21 cellular contexts compared by ENCODE assay signal in the genomic region with DNA sequence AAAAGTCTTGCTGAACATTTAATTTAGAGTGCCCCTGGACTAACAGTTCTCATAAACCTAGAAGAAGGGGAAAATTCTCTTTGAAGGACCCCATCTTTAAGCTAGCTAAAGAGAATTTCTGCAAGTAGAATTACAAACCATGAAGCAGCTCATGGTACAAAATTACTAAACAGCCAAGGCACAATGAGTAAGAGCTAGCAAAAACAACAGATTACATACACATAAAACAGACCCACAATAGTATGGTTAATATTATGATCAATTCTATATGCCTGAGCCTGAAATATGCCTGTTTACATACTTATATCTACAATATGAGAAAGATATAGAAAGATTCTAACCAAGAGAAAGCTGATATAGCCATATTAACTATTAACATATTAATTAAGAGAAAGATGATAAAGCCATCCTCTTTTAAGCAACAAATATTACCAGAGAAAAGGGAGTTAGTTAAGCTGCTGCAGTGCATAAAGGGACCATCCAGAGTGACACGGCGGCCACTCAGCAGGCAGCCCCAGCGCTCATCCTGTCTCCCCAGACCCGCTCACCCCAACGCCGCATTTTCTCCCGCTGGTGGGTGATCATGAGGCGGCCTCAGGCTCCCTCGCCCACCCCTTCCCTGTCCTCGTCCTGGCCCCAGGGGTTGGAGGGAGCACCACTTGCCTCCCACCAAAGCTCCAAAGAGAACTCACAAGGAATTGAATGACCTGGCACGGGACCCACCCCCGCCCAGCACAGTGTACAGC.
DNase-seq lines count a peak whose midpoint lies in the region; ATAC-seq and TF ChIP-seq lines count a peak whose summit lies in the region.
"Had no signal": no experiment of that assay in that cellular context is flagged by ENCODE, and none has a peak within 500 bp of the region (broad histone marks: within the 10 kb centered on the region; RNA-seq: fewer than 3 reads in every experiment).

No MANE protein-coding gene starts in this region.

- ATAC-seq in right cardiac atrium (no peak), esophagus mucosa (peak; percentile 28)
- ATAC-seq: left ventricle myocardium superior had no signal

- no peak for TF ChIP-seq EP300 in sigmoid colon (IDR thresholded peaks at IDR 0.05)

- H3K9me3 ChIP-seq in left ventricle myocardium inferior (replicated peaks) (no peaks in the 10 kb centered on the region), right cardiac atrium (ENCODE audit: control insufficient read depth, low read length) (no peaks in the 10 kb centered on the region), sigmoid colon (no peaks in the 10 kb centered on the region)
- H3K9me3 ChIP-seq: neutrophil had no signal

- H3K27ac ChIP-seq in left ventricle myocardium inferior (replicated peaks): peak overlapping the region; percentile 84
- H3K27ac ChIP-seq in right cardiac atrium (ENCODE audit: low read length): no peak overlapping the region
- H3K27ac ChIP-seq in sigmoid colon: peak overlapping the region; percentile 60 to 87 (median 72)
- H3K27ac ChIP-seq in urinary bladder (ENCODE audit: low read depth): peak overlapping the region; percentile 5
- H3K27ac ChIP-seq: hepatocyte, neutrophil had no signal

- H3K4me1 ChIP-seq in left ventricle myocardium inferior (peaks cover 14% of the 10 kb centered on the region), right cardiac atrium (ENCODE audit: control insufficient read depth, insufficient read depth, low read length) (peaks cover 2% of the 10 kb centered on the region), sigmoid colon (peaks cover 0 to 32% (median 28%) of the 10 kb centered on the region in 4 donors), urinary bladder (ENCODE audit: insufficient read depth) (no peaks in the 10 kb centered on the region)

- no peak overlapping the region for H3K4me3 ChIP-seq in left ventricle myocardium inferior
- no peak overlapping the region for H3K4me3 ChIP-seq in right cardiac atrium (ENCODE audit: low read length)
- H3K4me3 ChIP-seq in sigmoid colon: no peak overlapping the region
- no peak overlapping the region for H3K4me3 ChIP-seq in urinary bladder (ENCODE audit: low read depth, low read length)
- H3K4me3 ChIP-seq: hepatocyte had no signal

- H3K27me3 ChIP-seq in left ventricle myocardium inferior (ENCODE audit: low read depth) (no peaks in the 10 kb centered on the region), right cardiac atrium (ENCODE audit: control insufficient read depth, insufficient read depth) (no peaks in the 10 kb centered on the region), sigmoid colon (no peaks in the 10 kb centered on the region)
- H3K27me3 ChIP-seq: hepatocyte, neutrophil had no signal

- no peaks in the 10 kb centered on the region for H3K36me3 ChIP-seq in left ventricle myocardium inferior
- no peaks in the 10 kb centered on the region for H3K36me3 ChIP-seq in sigmoid colon
- H3K36me3 ChIP-seq in urinary bladder (ENCODE audit: insufficient read depth): no peaks in the 10 kb centered on the region
- H3K36me3 ChIP-seq: neutrophil had no signal

- DNase-seq in left ventricle myocardium inferior (no peak), right cardiac atrium (no peak), sigmoid colon (no peak), CD1c-positive myeloid dendritic cell (ENCODE audit: extremely low spot score) (no peak), hypothalamus (lab: John Stamatoyannopoulos, UW) (no peak)
- DNase-seq in stimulated activated CD4-positive, alpha-beta T cell treated with anti-CD3 and anti-CD28 coated beads, Interleukin-4, amount 100 ng/mL, for 24 hours: no peak
- DNase-seq: activated B cell treated with CpG ODN at 0.5 μM for 24 hours; activated CD8-positive, alpha-beta T cell treated with anti-CD3 and anti-CD28 coated beads for 36 hours; activated naive CD4-positive, alpha-beta T cell treated with anti-CD3 and anti-CD28 coated beads, Interleukin-2, amount 10 ng/mL, durations not matched to agents 7 days and 5 days; COR-L47; DMS79; Kasumi-1; left ventricle myocardium superior; NCI-H187; NCI-H2227 treated with DMSO at 0.1 percent for 48 hours; NCI-H774; stimulated activated CD4-positive, alpha-beta T cell treated with anti-CD3 and anti-CD28 coated beads, Interleukin-15, amount 100 ng/mL, for 24 hours had no signal

- WGBS in right cardiac atrium: 85% methylated on average over 12 of the region's 12 CpGs
- 91 to 98% methylated on average over 12 of the region's 12 CpGs for WGBS in sigmoid colon, 2 donors
- WGBS in urinary bladder: 88% methylated on average over 12 of the region's 12 CpGs

- TF ChIP-seq POLR2A in sigmoid colon (IDR thresholded peaks at IDR 0.05): no peak

- TF ChIP-seq CTCF in left ventricle myocardium inferior (IDR thresholded peaks at IDR 0.05; ENCODE audit: borderline replicate concordance): no peak
- TF ChIP-seq CTCF in sigmoid colon (IDR thresholded peaks at IDR 0.05): no peak

- intact Hi-C loops in left ventricle myocardium inferior (cut with micrococcal nuclease): no loop called here
- intact Hi-C loops in right cardiac atrium (cut with DNase I): no loop called here
- intact Hi-C loops in sigmoid colon (cut with DNase I): no loop called here
